ENCODE assay signal across 21 cellular contexts in the genomic region with DNA sequence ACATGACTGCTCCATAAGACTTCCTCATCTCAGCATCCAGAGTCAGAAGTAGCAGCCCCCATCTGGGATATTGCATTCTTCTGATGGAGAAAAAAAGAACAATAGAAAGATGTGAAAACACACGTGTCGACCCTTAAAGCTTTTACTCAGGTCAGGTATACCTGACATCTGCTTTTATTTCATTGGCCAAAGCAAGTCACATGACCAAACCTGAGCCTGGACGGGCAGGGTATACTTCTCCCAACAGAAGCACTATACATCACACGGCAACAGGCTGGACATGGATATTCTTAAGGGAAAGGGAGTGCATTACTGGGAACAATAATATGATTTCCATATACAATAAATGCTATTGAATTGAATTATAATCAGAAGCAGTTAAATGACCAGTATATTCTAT.
DNase-seq lines count a peak whose midpoint lies in the region; ATAC-seq, FAIRE-seq and TF ChIP-seq lines count a peak whose summit lies in the region.
"Had no signal": no experiment of that assay in that cellular context is flagged by ENCODE, and none has a peak within 500 bp of the region (broad histone marks: within the 10 kb centered on the region; RNA-seq: fewer than 3 reads in every experiment).

No MANE protein-coding gene starts in this region.

- H3K36me3 ChIP-seq in K562 (ENCODE audit: control insufficient read depth, insufficient read depth, low read length) (no peaks in the 10 kb centered on the region), mesendoderm (ENCODE audit: control insufficient read depth, insufficient read depth, low read length) (no peaks in the 10 kb centered on the region)
- H3K36me3 ChIP-seq: BE2C, BLaER1 had no signal

- H4K5ac ChIP-seq in mesendoderm (ENCODE audit: low read length) = no peak overlapping the region

- no peaks in the 10 kb centered on the region for H3K9me1 ChIP-seq in K562 (ENCODE audit: control insufficient read depth, insufficient read depth, low read length)

- H3K4ac ChIP-seq in mesendoderm (ENCODE audit: low read depth, low read length) = no peak overlapping the region

- no peak overlapping the region for H3K4me2 ChIP-seq in K562 (ENCODE audit: insufficient read depth, low read length)
- H3K4me2 ChIP-seq in mesendoderm (ENCODE audit: low read length) = no peak overlapping the region
- H3K4me2 ChIP-seq: BLaER1 had no signal

- H3K9ac ChIP-seq in K562 (ENCODE audit: insufficient read depth in 1 of 2, low read depth in 2 of 2, low read length in 2 of 2) (no peak overlapping the region), mesendoderm (ENCODE audit: low read length) (no peak overlapping the region)
- H3K9ac ChIP-seq: BLaER1 had no signal

- H3K18ac ChIP-seq in mesendoderm (ENCODE audit: low read length) = no peak overlapping the region

- no peak for TF ChIP-seq CTCF in WTC11 (IDR thresholded peaks at IDR 0.05)
- no peak for TF ChIP-seq CTCF in K562 (IDR thresholded peaks at IDR 0.05 in 2 of 3, conservative IDR thresholded peaks at IDR 0.05 in 1 of 3; ENCODE audit: insufficient read depth in 2 of 3, low read depth in 1 of 3, low read length in 3 of 3)

- H3K36me3 Mint-ChIP-seq in WTC11 = no peaks in the 10 kb centered on the region
- H3K36me3 Mint-ChIP-seq: CD8-positive, alpha-beta T cell had no signal

- H2AK5ac ChIP-seq in mesendoderm (ENCODE audit: low read length) = no peak overlapping the region

- H3K27ac ChIP-seq in K562 (ENCODE audit: extremely low read depth, low read depth, low read length) (no peak overlapping the region), mesendoderm (ENCODE audit: low read depth, low read length) (no peak overlapping the region)
- H3K27ac ChIP-seq: BLaER1 had no signal

- H3K27me3 ChIP-seq in K562 (ENCODE audit: control insufficient read depth in 2 of 2, insufficient read depth in 2 of 2, low read length in 2 of 2) (no peaks in the 10 kb centered on the region), mesendoderm (ENCODE audit: insufficient read depth, low read length, poor library complexity) (no peaks in the 10 kb centered on the region)
- H3K27me3 ChIP-seq: BE2C, BLaER1 had no signal

- ATAC-seq in WTC11 = no peak
- peak; percentile 67 for ATAC-seq in K562
- ATAC-seq: CD8-positive, alpha-beta T cell had no signal

- H3K4me3 Mint-ChIP-seq in WTC11 = no peak overlapping the region
- H3K4me3 Mint-ChIP-seq: CD4-positive, alpha-beta T cell; CD8-positive, alpha-beta T cell had no signal

- POLR2A ChIA-PET in WTC11 (lab: Charles Lee) (no interaction called here), K562 (lab: Yijun Ruan, JAX) (no interaction called here)

- intact Hi-C loops in K562 (cut with micrococcal nuclease) = no loop called here

- no peaks in the 10 kb centered on the region for H3K79me1 ChIP-seq in mesendoderm (ENCODE audit: low read length)

- H2BK120ac ChIP-seq in mesendoderm (ENCODE audit: low read depth, low read length) = no peak overlapping the region

- H2BK15ac ChIP-seq in mesendoderm (replicated peaks; ENCODE audit: low read depth) = no peak overlapping the region

- H2BK5ac ChIP-seq in mesendoderm (ENCODE audit: low read length) = no peak overlapping the region

- no peaks in the 10 kb centered on the region for H3K9me3 ChIP-seq in K562 (replicated peaks; ENCODE audit: control insufficient read depth, insufficient read depth, low read depth, low read length)
- H3K9me3 ChIP-seq: BE2C, BLaER1, Caco-2 had no signal

- no peak for DNase-seq in WTC11 (ENCODE audit: low spot score)
- DNase-seq in K562 (ENCODE audit: extremely low read depth in 1 of 4, low spot score in 3 of 4) = peak in 1 of 4 experiments; percentile 8
- peak; percentile 2 for DNase-seq in mesendoderm
- DNase-seq in stimulated activated CD4-positive, alpha-beta T cell treated with anti-CD3 and anti-CD28 coated beads, Interleukin-4, amount 100 ng/mL, for 1 hour = no peak
- DNase-seq in glomerular visceral epithelial cell (ENCODE audit: extremely low spot score) = no peak
- DNase-seq: 8988T; ACHN; BE2C; C1 segment of cervical spinal cord; Caco-2; Calu3; CD4-positive, alpha-beta T cell; CD8-positive, alpha-beta T cell; DMS79 treated with DMSO at 0.1 percent for 48 hours; GF-D8 had no signal

- H3K27me3 Mint-ChIP-seq in WTC11 (ENCODE audit: low read depth) = no peaks in the 10 kb centered on the region
- H3K27me3 Mint-ChIP-seq: CD4-positive, alpha-beta T cell had no signal

- no peak for TF ChIP-seq POLR2A in K562 (conservative IDR thresholded peaks at IDR 0.05)

- H3K56ac ChIP-seq in mesendoderm (ENCODE audit: low read length) = no peak overlapping the region

- H3K4me3 ChIP-seq in K562 (no peak overlapping the region), mesendoderm (ENCODE audit: low read length) (no peak overlapping the region)
- H3K4me3 ChIP-seq: BLaER1 had no signal

- no peak overlapping the region for H3K27ac Mint-ChIP-seq in WTC11
- H3K27ac Mint-ChIP-seq: CD4-positive, alpha-beta T cell; CD8-positive, alpha-beta T cell had no signal

- H4K8ac ChIP-seq in mesendoderm (ENCODE audit: low read depth, low read length) = no peak overlapping the region

- FAIRE-seq in K562 (lab: Jason Lieb, UNC) = no peak
- FAIRE-seq: A204.1, D721Med, G401.6, GM12891, GM19239 had no signal

- no TSS peak for BruUV-seq in K562 (replicated peaks; lab: Mats Ljungman, UMichigan)

- no peak for TF ChIP-seq EP300 in K562 (IDR thresholded peaks at IDR 0.05; ENCODE audit: low read length)

- peak overlapping the region; percentile 40; the same call in 1 of the 2 replicates for H2AFZ ChIP-seq in K562 (ENCODE audit: low read depth, low read length)

- H4K20me1 ChIP-seq in K562 (replicated peaks; ENCODE audit: control insufficient read depth, insufficient read depth, low read length) = no peaks in the 10 kb centered on the region
- H4K20me1 ChIP-seq: BLaER1 had no signal

- no peaks in the 10 kb centered on the region for H3K9me3 Mint-ChIP-seq in WTC11
- H3K9me3 Mint-ChIP-seq: CD4-positive, alpha-beta T cell; CD8-positive, alpha-beta T cell had no signal

- CTCF ChIA-PET in WTC11 (lab: Charles Lee) = no interaction called here
- CTCF ChIA-PET in K562 (lab: Yijun Ruan, JAX; ENCODE audit: low intra/inter-chr PET ratio) = no interaction called here

- H3K79me2 ChIP-seq in K562 (ENCODE audit: control insufficient read depth, insufficient read depth, low read length) (no peaks in the 10 kb centered on the region), mesendoderm (ENCODE audit: control insufficient read depth, insufficient read depth, low read length) (no peaks in the 10 kb centered on the region)

- H3K4me1 ChIP-seq in K562 (replicated peaks in 1 of 2; ENCODE audit: control insufficient read depth in 2 of 2, insufficient read depth in 2 of 2, low read length in 2 of 2) = peaks cover 0 to 5% of the 10 kb centered on the region in 2 experiments; a peak in 2 of 5 replicates
- H3K4me1 ChIP-seq in mesendoderm (ENCODE audit: control insufficient read depth, low read depth, low read length) = no peaks in the 10 kb centered on the region
- H3K4me1 ChIP-seq: BE2C, BLaER1, Caco-2 had no signal

- in situ Hi-C loops in K562 (cut with MboI) = no loop called here

- no peaks in the 10 kb centered on the region for H3K4me1 Mint-ChIP-seq in WTC11

- WGBS in K562 (ENCODE audit: insufficient coverage, low coverage, missing lambda C conversion rate) = 8% methylated on average over 4 of the region's 4 CpGs
- no CpG with 5 or more reads among the region's 4 CpGs for WGBS in mesendoderm (ENCODE audit: extremely low coverage, insufficient coverage, low lambda C conversion rate)

- no peak for TF ChIP-seq RAD21 in K562 (CRISPR knock-in tag; conservative IDR thresholded peaks at IDR 0.05 in 1 of 2, IDR thresholded peaks at IDR 0.05 in 1 of 2)

- H3K23ac ChIP-seq in mesendoderm (ENCODE audit: low read length) = no peak overlapping the region

TF ChIP-seq in WTC11, 78 proteins besides CTCF, POLR2A, EP300 and RAD21 (continues in another document):
- TF ChIP-seq, protein P1, sequence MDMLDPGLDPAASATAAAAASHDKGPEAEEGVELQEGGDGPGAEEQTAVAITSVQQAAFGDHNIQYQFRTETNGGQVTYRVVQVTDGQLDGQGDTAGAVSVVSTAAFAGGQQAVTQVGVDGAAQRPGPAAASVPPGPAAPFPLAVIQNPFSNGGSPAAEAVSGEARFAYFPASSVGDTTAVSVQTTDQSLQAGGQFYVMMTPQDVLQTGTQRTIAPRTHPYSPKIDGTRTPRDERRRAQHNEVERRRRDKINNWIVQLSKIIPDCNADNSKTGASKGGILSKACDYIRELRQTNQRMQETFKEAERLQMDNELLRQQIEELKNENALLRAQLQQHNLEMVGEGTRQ (CRISPR knock-in tag; IDR thresholded peaks at IDR 0.05) = peak; percentile 52; the same call in 1 of the 2 replicates
- TF ChIP-seq ZNF317 (CRISPR knock-in tag; IDR thresholded peaks at IDR 0.05; ENCODE audit: borderline replicate concordance, low read depth) (no peak), ZNF219 (CRISPR knock-in tag; IDR thresholded peaks at IDR 0.05; ENCODE audit: borderline replicate concordance) (no peak), NR1H2 (CRISPR knock-in tag; IDR thresholded peaks at IDR 0.05) (no peak)
- TF ChIP-seq, protein P2, sequence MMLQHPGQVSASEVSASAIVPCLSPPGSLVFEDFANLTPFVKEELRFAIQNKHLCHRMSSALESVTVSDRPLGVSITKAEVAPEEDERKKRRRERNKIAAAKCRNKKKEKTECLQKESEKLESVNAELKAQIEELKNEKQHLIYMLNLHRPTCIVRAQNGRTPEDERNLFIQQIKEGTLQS (CRISPR knock-in tag; conservative IDR thresholded peaks at IDR 0.05) = no peak

TF ChIP-seq in K562, 482 proteins besides CTCF, POLR2A, EP300 and RAD21 (continues in another document):
- TF ChIP-seq SIN3A (IDR thresholded peaks at IDR 0.05; ENCODE audit: borderline replicate concordance in 2 of 2, control insufficient read depth in 1 of 2, low read depth in 2 of 2, low read length in 2 of 2) (no peak), TAL1 (IDR thresholded peaks at IDR 0.05) (no peak), NFIC (IDR thresholded peaks at IDR 0.05) (no peak)
- TF ChIP-seq, protein P2 (IDR thresholded peaks at IDR 0.05) = no peak
- TF ChIP-seq, protein P2 (CRISPR knock-in tag; conservative IDR thresholded peaks at IDR 0.05) = no peak
